ENCODE assay signal across 8 cellular contexts in genomic region chr17:50507871-50508572, GRCh38. TPM values are rescaled to one million over a fixed set of nuclear protein-coding genes. Genes with fewer than 3 reads are reported as not detected.
A peak's percentile ranks its signal among the peaks of the same experiment; 100 is the strongest.
DNase-seq lines count a peak whose midpoint lies in the region; ATAC-seq, FAIRE-seq and TF ChIP-seq lines count a peak whose summit lies in the region.

MYCBPAP (plus strand) TSS chr17:50508439; CDS start chr17:50508675, 236 bp downstream.

- no peak for TF ChIP-seq CTCF in HepG2 (CRISPR knock-in tag; IDR thresholded peaks at IDR 0.05)

- H3K27me3 ChIP-seq in HepG2 (ENCODE audit: control insufficient read depth in 1 of 2, insufficient read depth in 2 of 2, low read length in 2 of 2) = peaks cover 0 to 8% of the 10 kb centered on the region in 2 experiments; a peak in 2 of 5 replicates

- DNase-seq in NCI-H146 treated with DMSO at 0.1 percent for 48 hours (lab: John Stamatoyannopoulos, UW; ENCODE audit: unreplicated experiment) (peak; percentile 41), dermis blood vessel endothelial cell (peak; percentile 88), HepG2 (ENCODE audit: low spot score) (no peak), NCI-H1436 (lab: John Stamatoyannopoulos, UW) (no peak)
- peak; percentile 61 to 66 for DNase-seq in activated CD4-positive, alpha-beta T cell treated with anti-CD3 and anti-CD28 coated beads, Interleukin-2, amount 50 U/mL, for 4 hours
- DNase-seq in stimulated activated CD4-positive, alpha-beta T cell treated with anti-CD3 and anti-CD28 coated beads, Interleukin-2, amount 100 ng/mL, for 4 hours (ENCODE audit: low read depth) = peak; percentile 60

- H4K20me1 ChIP-seq in HepG2 (ENCODE audit: insufficient read depth, low read length) = no peaks in the 10 kb centered on the region

- H3K4me2 ChIP-seq in HepG2 (ENCODE audit: low read depth, low read length) = no peak within 1 kb of the TSS

- no peaks in the 10 kb centered on the region for H3K79me2 ChIP-seq in HepG2 (ENCODE audit: insufficient read depth, low read length)

- CTCF ChIA-PET in HepG2 (lab: Yijun Ruan, JAX; ENCODE audit: low intra/inter-chr PET ratio, low total read pairs) = no interaction called here

- H2AFZ ChIP-seq in HepG2 (ENCODE audit: low read length) = no peak within 1 kb of the TSS

- H3K4me1 ChIP-seq in HepG2 (ENCODE audit: insufficient read depth, low read length) = peaks cover 46% of the 10 kb centered on the region

- in situ Hi-C loops in HepG2 (cut with HindIII; ENCODE audit: extremely low pct_ligation_motif_present, low pct_unique_long_range_greater_than_20kb) = no loop called here

- H3K27ac ChIP-seq in HepG2 (ENCODE audit: extremely low read length, insufficient read depth, low read length) = no peak within 1 kb of the TSS

- H3K9me3 ChIP-seq in HepG2 (ENCODE audit: low read length) = no peaks in the 10 kb centered on the region

- TF ChIP-seq POLR2A in GM18526 (IDR thresholded peaks at IDR 0.05; ENCODE audit: extremely low read depth, insufficient read length) (peak; percentile 33), HepG2 (IDR thresholded peaks at IDR 0.05; ENCODE audit: insufficient read depth in 1 of 2, low read depth in 2 of 2, low read length in 2 of 2) (no peak)

- H3K4me3 ChIP-seq in HepG2 (replicated peaks in 1 of 3; ENCODE audit: insufficient read depth in 1 of 3, low read depth in 2 of 3, low read length in 3 of 3) = no peak within 1 kb of the TSS

- TF ChIP-seq RAD21 in HepG2 (CRISPR knock-in tag; IDR thresholded peaks at IDR 0.05) = no peak

- intact Hi-C loops in HepG2 (cut with micrococcal nuclease; ENCODE audit: unreplicated experiment) = no loop called here

- 87% methylated on average over 55 of the region's 66 CpGs for WGBS in HepG2 (ENCODE audit: low lambda C conversion rate)

- no TSS peak for BruUV-seq in HepG2 (replicated peaks; lab: Mats Ljungman, UMichigan)

- POLR2A ChIA-PET in HepG2 (lab: Yijun Ruan, JAX) = no interaction called here

- H3K9ac ChIP-seq in HepG2 (ENCODE audit: insufficient read depth, low read depth, low read length) = no peak within 1 kb of the TSS

- no peak for FAIRE-seq in HepG2 (lab: Jason Lieb, UNC)

- no peak for TF ChIP-seq EP300 in HepG2 (IDR thresholded peaks at IDR 0.05; ENCODE audit: low read depth in 2 of 2, low read length in 2 of 2)
- TF ChIP-seq EP300 in HepG2 (CRISPR knock-in tag; IDR thresholded peaks at IDR 0.05; ENCODE audit: borderline replicate concordance) = no peak

- no peaks in the 10 kb centered on the region for H3K36me3 ChIP-seq in HepG2 (replicated peaks in 1 of 2; ENCODE audit: control insufficient read depth in 1 of 2, insufficient read depth in 2 of 2, low read length in 2 of 2)

- ATAC-seq in HepG2 (no peak), GM21360 (IDR thresholded peaks at IDR 0.05; ENCODE audit: unreplicated experiment) (no peak)

TF ChIP-seq in HepG2, 621 proteins besides CTCF, POLR2A, EP300 and RAD21:
- TF ChIP-seq CREB1 (IDR thresholded peaks at IDR 0.05) (peak; percentile 75; the same call in 1 of the 2 replicates), CREB1 (CRISPR knock-in tag; IDR thresholded peaks at IDR 0.05) (no peak), HHEX (CRISPR knock-in tag; IDR thresholded peaks at IDR 0.05) (no peak)
TF ChIP-seq in HepG2: peak in this region for 1.

RNA-seq across cellular contexts. Expression of gene MYCBPAP, which starts in this region (rescaled TPM):
- total RNA-seq in dermis blood vessel endothelial cell = 0.34 and 0.42 TPM in 2 replicates
- 0.24 and 0.36 TPM in 2 replicates for total RNA-seq in HepG2 (2016; rRNA removed; fragmentation: Illumina TruSeq; extraction: Trizol)
- total RNA-seq in HepG2 (2016; cell fraction: cytosol; rRNA removed; fragmentation: Illumina TruSeq; extraction: Trizol; ENCODE audit: low read depth) = not detected in 2 replicates
- total RNA-seq in HepG2 (2016; cell fraction: insoluble cytoplasmic fraction; rRNA removed; fragmentation: Illumina TruSeq; extraction: Trizol) = 0.09 and 0.32 TPM in 2 replicates
- 0.41 TPM in 1 of 2 replicates, not detected in the other for total RNA-seq in HepG2 (2016; cell fraction: membrane; rRNA removed; fragmentation: Illumina TruSeq; extraction: Trizol)
- total RNA-seq in HepG2 (2016; cell fraction: nucleus; rRNA removed; fragmentation: Illumina TruSeq; extraction: Trizol) = 0.47 and 1.0 TPM in 2 replicates
- 0.18 and 0.22 TPM in 2 replicates for polyA plus RNA-seq in HepG2 (2011; rRNA removed)
- polyA plus RNA-seq in HepG2 (2011; cell fraction: cytosol; rRNA removed) = 0.12 and 0.13 TPM in 2 replicates
- 0.69 and 1.0 TPM in 2 replicates for polyA plus RNA-seq in HepG2 (2011; cell fraction: nucleus; rRNA removed)
- polyA plus RNA-seq in HepG2 (2012) = 0.48 and 0.56 TPM in 2 replicates
- polyA plus RNA-seq in HepG2 (2016; cell fraction: cytosol; fragmentation: Illumina TruSeq; extraction: Trizol; ENCODE audit: low read depth) = not detected in 2 replicates
- 0.36 and 0.41 TPM in 2 replicates for polyA plus RNA-seq in HepG2 (2016; cell fraction: insoluble cytoplasmic fraction; fragmentation: Illumina TruSeq; extraction: Trizol; ENCODE audit: low read depth)
- 0.07 TPM in 1 of 2 replicates, not detected in the other for polyA plus RNA-seq in HepG2 (2016; cell fraction: membrane; fragmentation: Illumina TruSeq; extraction: Trizol; ENCODE audit: low read depth)
- polyA plus RNA-seq in HepG2 (2016; cell fraction: nucleus; fragmentation: Illumina TruSeq; extraction: Trizol; ENCODE audit: insufficient read depth, low read depth) = 0.93 and 1.1 TPM in 2 replicates
- polyA minus RNA-seq in HepG2 (2011; rRNA and poly(A)+ RNA removed; ENCODE audit: low replicate concordance) = 0.33 TPM in 1 of 2 replicates, not detected in the other
- not detected in 2 replicates for polyA minus RNA-seq in HepG2 (2011; cell fraction: cytosol; rRNA and poly(A)+ RNA removed)
- polyA minus RNA-seq in HepG2 (2011; cell fraction: nucleus; rRNA and poly(A)+ RNA removed) = 0.52 and 0.75 TPM in 2 replicates

Comparison
In these comparisons a context has a peak if more than half of its experiments do, and no peak if none do; other contexts are left out.
1. Peak in DNase-seq in dermis blood vessel endothelial cell; RNA of the gene not detected or under 1 TPM.
2. DNase-seq: peak in NCI-H146 treated with DMSO at 0.1 percent for 48 hours (single experiment), activated CD4-positive, alpha-beta T cell treated with anti-CD3 and anti-CD28 coated beads, Interleukin-2, amount 50 U/mL, for 4 hours (2 of 2) and stimulated activated CD4-positive, alpha-beta T cell treated with anti-CD3 and anti-CD28 coated beads, Interleukin-2, amount 100 ng/mL, for 4 hours (single experiment); none in HepG2 (single experiment) and NCI-H1436 (single experiment).